In genomic region chr3:113551821-113552220, GRCh38 we compare ENCODE assay signal across 15 cellular contexts. TPM values are rescaled to one million over a fixed set of nuclear protein-coding genes. Genes with fewer than 3 reads are reported as not detected.
DNase-seq lines count a peak whose midpoint lies in the region; ATAC-seq and TF ChIP-seq lines count a peak whose summit lies in the region.
"Had no signal": no experiment of that assay in that cellular context is flagged by ENCODE, and none has a peak within 500 bp of the region (broad histone marks: within the 10 kb centered on the region; RNA-seq: fewer than 3 reads in every experiment).

No MANE protein-coding gene starts in this region.

- H3K36me3 Mint-ChIP-seq in GM23338 (ENCODE audit: low read depth) (no peaks in the 10 kb centered on the region), progenitor cell of endocrine pancreas (ENCODE audit: insufficient read depth) (no peaks in the 10 kb centered on the region), Calu3 (ENCODE audit: insufficient read depth, unreplicated experiment) (no peaks in the 10 kb centered on the region)
- peaks cover 8% of the 10 kb centered on the region for H3K36me3 Mint-ChIP-seq in central memory CD8-positive, alpha-beta T cell (ENCODE audit: insufficient read depth)

- H3K4me3 ChIP-seq in GM23338 (no peak overlapping the region), upper lobe of left lung (no peak overlapping the region), stomach (no peak overlapping the region)

- no peaks in the 10 kb centered on the region for H3K27me3 ChIP-seq in GM23338 (ENCODE audit: insufficient read depth)
- H3K27me3 ChIP-seq in upper lobe of left lung, result no peaks in the 10 kb centered on the region
- H3K27me3 ChIP-seq in stomach, result no peaks in the 10 kb centered on the region

- H3K9me3 Mint-ChIP-seq in GM23338, result no peaks in the 10 kb centered on the region
- H3K9me3 Mint-ChIP-seq in central memory CD8-positive, alpha-beta T cell, result no peaks in the 10 kb centered on the region
- no peaks in the 10 kb centered on the region for H3K9me3 Mint-ChIP-seq in progenitor cell of endocrine pancreas (ENCODE audit: low read depth)
- H3K9me3 Mint-ChIP-seq in Calu3 (ENCODE audit: low read depth, unreplicated experiment), result peaks cover 3% of the 10 kb centered on the region

- DNase-seq in DMS53 (lab: John Stamatoyannopoulos, UW), result peak; percentile 9
- DNase-seq in DMS53 treated with DMSO at 0.1 percent for 48 hours (lab: John Stamatoyannopoulos, UW; ENCODE audit: unreplicated experiment), result no peak
- DNase-seq in GM23338 (ENCODE audit: low spot score), result no peak
- no peak for DNase-seq in central memory CD8-positive, alpha-beta T cell (ENCODE audit: low spot score in 2 of 2)
- DNase-seq in progenitor cell of endocrine pancreas (ENCODE audit: low spot score, unreplicated experiment), result no peak
- DNase-seq in upper lobe of left lung, result no peak
- no peak for DNase-seq in Calu3
- no peak for DNase-seq in stomach
- DNase-seq: AML-193, DMS79, KG1, NCI-H1694 treated with DMSO at 0.1 percent for 48 hours, NCI-H226, NCI-H524 had no signal

- ATAC-seq in GM23338 (no peak), upper lobe of left lung (ENCODE audit: low FRiP score in 2 of 2) (no peak)
- ATAC-seq in central memory CD8-positive, alpha-beta T cell (replicated peaks; ENCODE audit: extremely low read depth, poor library complexity, severe bottlenecking), result no peak

- H3K27ac ChIP-seq in GM23338 (ENCODE audit: low read depth), result no peak overlapping the region
- no peak overlapping the region for H3K27ac ChIP-seq in upper lobe of left lung
- peak overlapping the region in 2 of 5 donors; percentile 32 to 48 for H3K27ac ChIP-seq in stomach
- H3K27ac ChIP-seq: 22Rv1 had no signal

- no peaks in the 10 kb centered on the region for H3K9me2 ChIP-seq in GM23338 (ENCODE audit: insufficient read depth)

- H2AFZ ChIP-seq in GM23338, result peak overlapping the region; percentile 52; the same call in 1 of the 2 replicates

- 66 to 71% methylated on average over 5 of the region's 5 CpGs for WGBS in upper lobe of left lung, 2 donors
- WGBS in stomach, 5 donors, result 28 to 47% (median 35%) methylated on average over 5 of the region's 5 CpGs

- no peak for TF ChIP-seq POLR2A in upper lobe of left lung (IDR thresholded peaks at IDR 0.05)
- TF ChIP-seq POLR2A in stomach (IDR thresholded peaks at IDR 0.05), result no peak

- no peaks in the 10 kb centered on the region for H3K79me2 ChIP-seq in GM23338 (replicated peaks; ENCODE audit: insufficient read depth)

- CTCF ChIA-PET in Calu3 (lab: Charles Lee), result interaction anchor here (0.8 kb wide), 1 partner anchor 56 kb away, joined by 3 read pairs; no protein-coding TSS in a partner anchor

- H3K4me3 Mint-ChIP-seq in GM23338, result no peak overlapping the region
- peak overlapping the region; percentile 8 for H3K4me3 Mint-ChIP-seq in central memory CD8-positive, alpha-beta T cell
- H3K4me3 Mint-ChIP-seq in progenitor cell of endocrine pancreas (ENCODE audit: low read depth), result no peak overlapping the region
- no peak overlapping the region for H3K4me3 Mint-ChIP-seq in Calu3 (ENCODE audit: low read depth, unreplicated experiment)

- no peak for TF ChIP-seq EP300 in upper lobe of left lung (IDR thresholded peaks at IDR 0.05)
- TF ChIP-seq EP300 in stomach (IDR thresholded peaks at IDR 0.05), result no peak

- H3K4me2 ChIP-seq in GM23338, result no peak overlapping the region

- H3K9me3 ChIP-seq in upper lobe of left lung (no peaks in the 10 kb centered on the region), stomach (no peaks in the 10 kb centered on the region)

- no peaks in the 10 kb centered on the region for H4K20me1 ChIP-seq in GM23338 (replicated peaks; ENCODE audit: insufficient read depth)

- no TSS peak for BruUV-seq in Calu3 (replicated peaks; lab: Mats Ljungman, UMichigan)

- no peaks in the 10 kb centered on the region for H3K27me3 Mint-ChIP-seq in GM23338 (ENCODE audit: insufficient read depth, low read depth, poor library complexity)
- H3K27me3 Mint-ChIP-seq in central memory CD8-positive, alpha-beta T cell, result no peaks in the 10 kb centered on the region
- H3K27me3 Mint-ChIP-seq in progenitor cell of endocrine pancreas, result no peaks in the 10 kb centered on the region
- no peaks in the 10 kb centered on the region for H3K27me3 Mint-ChIP-seq in Calu3 (ENCODE audit: unreplicated experiment)

- H3K4me1 ChIP-seq in GM23338 (ENCODE audit: insufficient read depth), result no peaks in the 10 kb centered on the region
- H3K4me1 ChIP-seq in upper lobe of left lung, result no peaks in the 10 kb centered on the region
- peaks cover 0 to 20% (median 12%) of the 10 kb centered on the region in 4 donors for H3K4me1 ChIP-seq in stomach

- H3K27ac Mint-ChIP-seq in GM23338 (no peak overlapping the region), progenitor cell of endocrine pancreas (peak overlapping the region; percentile 49), Calu3 (ENCODE audit: unreplicated experiment) (no peak overlapping the region)
- peak overlapping the region; percentile 10 for H3K27ac Mint-ChIP-seq in central memory CD8-positive, alpha-beta T cell (ENCODE audit: low read depth)

- intact Hi-C loops in Calu3 (cut with micrococcal nuclease; ENCODE audit: unreplicated experiment), result loop anchor here (1.0 kb wide), 1 partner anchor 57 kb away; no protein-coding TSS in a partner anchor
- intact Hi-C loops in stomach (cut with DNase I; ENCODE audit: low total_unique reads), result no loop called here

- H3F3A ChIP-seq in GM23338 (replicated peaks; ENCODE audit: low read depth), result no peaks in the 10 kb centered on the region

- H3K4me1 Mint-ChIP-seq in GM23338, result no peaks in the 10 kb centered on the region
- peaks cover 48% of the 10 kb centered on the region for H3K4me1 Mint-ChIP-seq in central memory CD8-positive, alpha-beta T cell
- H3K4me1 Mint-ChIP-seq in progenitor cell of endocrine pancreas (ENCODE audit: low read depth), result peaks cover 13% of the 10 kb centered on the region
- H3K4me1 Mint-ChIP-seq in Calu3 (ENCODE audit: low read depth, unreplicated experiment), result peaks cover 21% of the 10 kb centered on the region

- H3K36me3 ChIP-seq in GM23338 (ENCODE audit: insufficient read depth) (no peaks in the 10 kb centered on the region; the same call in 1 of the 2 replicates), upper lobe of left lung (no peaks in the 10 kb centered on the region), stomach (no peaks in the 10 kb centered on the region)

- TF ChIP-seq CTCF in GM23338 (conservative IDR thresholded peaks at IDR 0.05; ENCODE audit: low read depth in 2 of 2), result no peak
- no peak for TF ChIP-seq CTCF in progenitor cell of endocrine pancreas (IDR thresholded peaks at IDR 0.05; ENCODE audit: unreplicated experiment)
- no peak for TF ChIP-seq CTCF in upper lobe of left lung (IDR thresholded peaks at IDR 0.05)
- no peak for TF ChIP-seq CTCF in Calu3 (IDR thresholded peaks at IDR 0.05; ENCODE audit: unreplicated experiment)
- no peak for TF ChIP-seq CTCF in stomach (IDR thresholded peaks at IDR 0.05)

TF ChIP-seq in GM23338, 12 proteins besides CTCF, POLR2A, EP300 and RAD21:
- TF ChIP-seq STAT1 (IDR thresholded peaks at IDR 0.05; ENCODE audit: unreplicated experiment), result no peak

RNA-seq across cellular contexts. Expression of gene SIDT1, which starts 19.5 kb away (rescaled TPM):
- 0.10 TPM in 1 of 2 replicates, not detected in the other for total RNA-seq in GM23338 (2014; rRNA removed; shearing (Covaris generic))
- not detected in 2 replicates for polyA plus RNA-seq in GM23338 (2016; fragmentation: Nextera tagmentation; extraction: Ambion mirVana)
- 0.18 TPM in 1 of 2 replicates, not detected in the other for total RNA-seq in progenitor cell of endocrine pancreas
- total RNA-seq in upper lobe of left lung, result 10 to 100 TPM in 3 of 6 donors, 1 to 10 TPM in 3; 2.6 to 37.5 (median 9.5) TPM
- 0.87 and 1.5 TPM in 2 replicates for total RNA-seq in Calu3 (2022)
- 100 to 1,000 TPM in 1 of 5 donors, 10 to 100 TPM in 3, 1 to 10 TPM in 1; 2.7 to 142 (median 33.4) TPM for total RNA-seq in stomach
- 1 to 10 TPM in 2 of 3 donors, under 1 TPM in 1; 0.81 to 2.4 (median 1.8) TPM for polyA plus RNA-seq in stomach

RNA-seq across cellular contexts. Expression of gene SPICE1, which starts 36.9 kb away (rescaled TPM):
- total RNA-seq in GM23338 (2014; rRNA removed; shearing (Covaris generic)), result 19.0 and 22.5 TPM in 2 replicates
- polyA plus RNA-seq in GM23338 (2016; fragmentation: Nextera tagmentation; extraction: Ambion mirVana) (6.1 and 8.5 TPM in 2 replicates), stomach (1 to 10 TPM; 1.7 to 2.9 (median 2.4) TPM)
- total RNA-seq in progenitor cell of endocrine pancreas (32.9 and 33.2 TPM in 2 replicates), upper lobe of left lung (10 to 100 TPM; 11.7 to 41.7 (median 15.3) TPM), Calu3 (2022) (20.0 and 21.9 TPM in 2 replicates), stomach (10 to 100 TPM; 10.3 to 75.9 (median 31.9) TPM)

Comparison
In these comparisons a context has a peak if more than half of its experiments do, and no peak if none do; other contexts are left out.
1. H3K27ac Mint-ChIP-seq: peak in central memory CD8-positive, alpha-beta T cell (single experiment) and progenitor cell of endocrine pancreas (single experiment); none in GM23338 (single experiment) and Calu3 (single experiment).